ENCODE assay signal across 29 cellular contexts in genomic region chr14:102015771-102016170, GRCh38.
"Had no signal": no experiment of that assay in that cellular context is flagged by ENCODE, and none has a peak within 500 bp of the region (broad histone marks: within the 10 kb centered on the region; RNA-seq: fewer than 3 reads in every experiment).

No MANE protein-coding gene starts in this region.

- H3K27ac Mint-ChIP-seq: activated CD4-positive, alpha-beta memory T cell treated with anti-CD3 and anti-CD28 coated beads, Interleukin-2, amount 10 ng/mL, durations not matched to agents 7 days and 5 days; activated CD4-positive, alpha-beta T cell treated with anti-CD3 and anti-CD28 coated beads, Interleukin-2, amount 10 ng/mL, durations not matched to agents 7 days and 5 days; activated naive CD4-positive, alpha-beta T cell treated with anti-CD3 and anti-CD28 coated beads for 36 hours; activated T-cell treated with anti-CD3 and anti-CD28 coated beads, Interleukin-2, amount 50 U/mL, for 24 hours; activated T-cell treated with anti-CD3 and anti-CD28 coated beads, Interleukin-2, amount 50 U/mL, for 72 hours; activated T-helper 17 cell treated with anti-CD3 and anti-CD28 coated beads, Interleukin-2, amount 50 U/mL, for 72 hours; dendritic cell treated with granulocyte-macrophage colony-stimulating factor and Interleukin-4, amounts not matched to agents 40 ng/mL and 50 ng/mL, for 4 days; endodermal cell; WTC11 had no signal

- H3K27me3 ChIP-seq: brain microvascular endothelial cell, dorsolateral prefrontal cortex, esophagus muscularis mucosa, foreskin keratinocyte, gastrocnemius medialis, heart right ventricle had no signal

- H3K4me1 ChIP-seq: esophagus muscularis mucosa, foreskin keratinocyte, gastrocnemius medialis, heart right ventricle had no signal

- DNase-seq: activated CD4-positive, alpha-beta memory T cell treated with anti-CD3 and anti-CD28 coated beads, Interleukin-2, amount 10 ng/mL, durations not matched to agents 7 days and 5 days; activated CD4-positive, alpha-beta T cell treated with anti-CD3 and anti-CD28 coated beads for 1 hour; activated CD4-positive, alpha-beta T cell treated with anti-CD3 and anti-CD28 coated beads for 4 hours; activated CD4-positive, alpha-beta T cell treated with anti-CD3 and anti-CD28 coated beads, Interleukin-2, amount 10 ng/mL, durations not matched to agents 7 days and 5 days; activated CD4-positive, alpha-beta T cell treated with anti-CD3 and anti-CD28 coated beads, Interleukin-2, amount 50 U/mL, for 4 hours; activated CD8-positive, alpha-beta memory T cell treated with anti-CD3 and anti-CD28 coated beads, Interleukin-2, amount 50 U/mL, for 48 hours; activated effector memory CD4-positive, alpha-beta T cell treated with Interleukin-2 at 50 U/mL for 16 hours; activated gamma-delta T cell treated with Interleukin-2 at 50 U/mL for 16 hours; activated naive CD4-positive, alpha-beta T cell treated with anti-CD3 and anti-CD28 coated beads for 36 hours; activated T-cell treated with anti-CD3 and anti-CD28 coated beads for 4 hours; activated T-cell treated with anti-CD3 and anti-CD28 coated beads, Interleukin-2, amount 50 U/mL, for 24 hours; activated T-cell treated with anti-CD3 and anti-CD28 coated beads, Interleukin-2, amount 50 U/mL, for 72 hours; amniotic stem cell; anterior cingulate cortex; brain microvascular endothelial cell; dorsolateral prefrontal cortex; effector memory CD4-positive, alpha-beta T cell; endodermal cell; foreskin keratinocyte; gastrocnemius medialis; heart right ventricle; T-helper 2 cell had no signal

- H3K4me1 Mint-ChIP-seq: endodermal cell, WTC11 had no signal

- H3K4me3 Mint-ChIP-seq: activated CD4-positive, alpha-beta memory T cell treated with anti-CD3 and anti-CD28 coated beads, Interleukin-2, amount 10 ng/mL, durations not matched to agents 7 days and 5 days; activated CD4-positive, alpha-beta T cell treated with anti-CD3 and anti-CD28 coated beads, Interleukin-2, amount 10 ng/mL, durations not matched to agents 7 days and 5 days; activated naive CD4-positive, alpha-beta T cell treated with anti-CD3 and anti-CD28 coated beads for 36 hours; activated T-cell treated with anti-CD3 and anti-CD28 coated beads, Interleukin-2, amount 50 U/mL, for 24 hours; activated T-cell treated with anti-CD3 and anti-CD28 coated beads, Interleukin-2, amount 50 U/mL, for 72 hours; activated T-helper 17 cell treated with anti-CD3 and anti-CD28 coated beads, Interleukin-2, amount 50 U/mL, for 72 hours; central memory CD8-positive, alpha-beta T cell; dendritic cell treated with granulocyte-macrophage colony-stimulating factor and Interleukin-4, amounts not matched to agents 40 ng/mL and 50 ng/mL, for 4 days; endodermal cell; WTC11 had no signal

- H3K4me3 ChIP-seq: coronary artery, dorsolateral prefrontal cortex, esophagus muscularis mucosa, gastrocnemius medialis, heart right ventricle had no signal

- H3K27ac ChIP-seq: brain microvascular endothelial cell, coronary artery, dorsolateral prefrontal cortex, esophagus muscularis mucosa, foreskin keratinocyte, gastrocnemius medialis, heart right ventricle had no signal

- ATAC-seq: activated naive CD4-positive, alpha-beta T cell treated with anti-CD3 and anti-CD28 coated beads, Interleukin-2, amount 50 U/mL, for 72 hours; activated T-cell treated with anti-CD3 and anti-CD28 coated beads, Interleukin-2, amount 50 U/mL, for 72 hours; activated T-helper 17 cell treated with anti-CD3 and anti-CD28 coated beads, Interleukin-2, amount 50 U/mL, for 72 hours; foreskin keratinocyte; heart right ventricle; WTC11 had no signal

- H3K9me3 ChIP-seq: esophagus muscularis mucosa, gastrocnemius medialis, heart right ventricle had no signal

- H3K9me3 Mint-ChIP-seq: activated CD4-positive, alpha-beta memory T cell treated with anti-CD3 and anti-CD28 coated beads, Interleukin-2, amount 10 ng/mL, durations not matched to agents 7 days and 5 days; activated CD4-positive, alpha-beta T cell treated with anti-CD3 and anti-CD28 coated beads, Interleukin-2, amount 10 ng/mL, durations not matched to agents 7 days and 5 days; activated naive CD4-positive, alpha-beta T cell treated with anti-CD3 and anti-CD28 coated beads for 36 hours; activated naive CD4-positive, alpha-beta T cell treated with anti-CD3 and anti-CD28 coated beads, Interleukin-2, amount 50 U/mL, for 72 hours; activated T-cell treated with anti-CD3 and anti-CD28 coated beads, Interleukin-2, amount 50 U/mL, for 24 hours; activated T-cell treated with anti-CD3 and anti-CD28 coated beads, Interleukin-2, amount 50 U/mL, for 72 hours; activated T-helper 17 cell treated with anti-CD3 and anti-CD28 coated beads, Interleukin-2, amount 50 U/mL, for 72 hours; central memory CD8-positive, alpha-beta T cell; dendritic cell treated with granulocyte-macrophage colony-stimulating factor and Interleukin-4, amounts not matched to agents 40 ng/mL and 50 ng/mL, for 4 days; endodermal cell; WTC11 had no signal

- H3K27me3 Mint-ChIP-seq: activated CD4-positive, alpha-beta memory T cell treated with anti-CD3 and anti-CD28 coated beads, Interleukin-2, amount 10 ng/mL, durations not matched to agents 7 days and 5 days; activated CD4-positive, alpha-beta T cell treated with anti-CD3 and anti-CD28 coated beads, Interleukin-2, amount 10 ng/mL, durations not matched to agents 7 days and 5 days; activated T-cell treated with anti-CD3 and anti-CD28 coated beads, Interleukin-2, amount 50 U/mL, for 24 hours; activated T-helper 17 cell treated with anti-CD3 and anti-CD28 coated beads, Interleukin-2, amount 50 U/mL, for 72 hours; central memory CD8-positive, alpha-beta T cell; dendritic cell treated with granulocyte-macrophage colony-stimulating factor and Interleukin-4, amounts not matched to agents 40 ng/mL and 50 ng/mL, for 4 days had no signal
